ENCODE assay signal across 16 cellular contexts in the genomic region with DNA sequence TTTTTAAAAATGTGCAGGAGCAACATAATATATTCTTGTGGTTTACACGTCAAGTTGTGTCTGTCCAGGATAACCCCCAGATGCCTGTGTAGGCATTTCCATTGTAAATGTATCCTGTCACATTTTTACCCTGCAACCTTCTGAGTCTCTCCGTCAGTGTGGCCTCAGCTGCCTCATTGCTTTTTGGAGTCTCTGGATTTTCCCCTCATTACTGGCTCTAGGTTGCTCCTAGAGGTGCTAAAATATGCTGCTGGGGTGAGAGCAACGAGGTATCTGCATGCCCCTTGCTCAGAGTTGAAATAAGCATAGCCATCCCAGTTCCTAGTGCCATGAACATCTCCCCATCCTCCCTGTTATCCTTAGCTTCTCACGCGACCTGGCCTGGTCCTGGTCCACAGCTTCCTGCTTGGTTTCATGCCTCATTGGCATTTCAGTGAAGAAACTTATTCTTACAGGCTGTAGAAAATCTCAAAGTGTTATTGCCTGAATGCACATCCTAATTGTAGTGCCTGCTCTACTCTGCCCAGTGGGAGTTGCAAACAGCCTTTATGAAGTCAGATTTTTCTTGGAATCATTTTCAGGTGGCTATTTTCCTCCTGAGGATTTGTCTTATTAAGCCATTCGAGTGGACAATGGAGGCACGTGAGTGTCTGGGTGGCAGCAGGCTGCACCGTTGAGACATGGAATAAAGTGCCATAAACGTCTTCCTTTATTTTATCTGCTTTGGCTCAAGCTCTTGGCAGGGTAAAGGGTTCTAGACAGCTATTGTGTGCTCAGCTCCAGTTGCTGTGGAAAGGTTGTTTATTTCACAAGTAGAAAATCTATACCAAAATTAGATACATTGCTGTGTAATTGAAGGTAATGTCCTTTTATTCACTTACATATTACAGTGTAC. TPM values are rescaled to one million over a fixed set of nuclear protein-coding genes. Genes with fewer than 3 reads are reported as not detected.
A peak's percentile ranks its signal among the peaks of the same experiment; 100 is the strongest.
DNase-seq lines count a peak whose midpoint lies in the region; ATAC-seq and TF ChIP-seq lines count a peak whose summit lies in the region.
"Had no signal": no experiment of that assay in that cellular context is flagged by ENCODE, and none has a peak within 500 bp of the region (broad histone marks: within the 10 kb centered on the region; RNA-seq: fewer than 3 reads in every experiment).

No MANE protein-coding gene starts in this region.

- H3K4me3 ChIP-seq in esophagus muscularis mucosa (no peak overlapping the region), vagina (no peak overlapping the region)
- H3K4me3 ChIP-seq: adrenal gland, GM23338, right lobe of liver had no signal

- no peaks in the 10 kb centered on the region for H3K27me3 Mint-ChIP-seq in activated T-cell treated with anti-CD3 and anti-CD28 coated beads, Interleukin-2, amount 50 U/mL, for 24 hours
- no peaks in the 10 kb centered on the region for H3K27me3 Mint-ChIP-seq in activated CD4-positive, alpha-beta memory T cell treated with anti-CD3 and anti-CD28 coated beads for 36 hours

- H3K4me1 ChIP-seq in esophagus muscularis mucosa (peaks cover 4 to 28% (median 20%) of the 10 kb centered on the region in 4 donors), vagina (no peaks in the 10 kb centered on the region)
- H3K4me1 ChIP-seq: adrenal gland had no signal

- peaks cover 90% of the 10 kb centered on the region for H3K36me3 Mint-ChIP-seq in activated T-cell treated with anti-CD3 and anti-CD28 coated beads, Interleukin-2, amount 50 U/mL, for 24 hours (ENCODE audit: low read depth)
- H3K36me3 Mint-ChIP-seq in activated CD4-positive, alpha-beta memory T cell treated with anti-CD3 and anti-CD28 coated beads for 36 hours: peaks cover 44% of the 10 kb centered on the region
- peaks cover 77% of the 10 kb centered on the region for H3K36me3 Mint-ChIP-seq in stimulated activated effector memory CD8-positive, alpha-beta T cell treated with anti-CD3 and anti-CD28 coated beads, Interleukin-12 subunit alpha, Interleukin-12 subunit beta, amount 100 ng/mL, for 72 hours

- peaks cover 0 to 29% (median 20%) of the 10 kb centered on the region in 4 donors for H3K36me3 ChIP-seq in esophagus muscularis mucosa
- peaks cover 0 to 20% of the 10 kb centered on the region in 2 donors for H3K36me3 ChIP-seq in vagina
- H3K36me3 ChIP-seq: adrenal gland had no signal

- TF ChIP-seq POLR2A in esophagus muscularis mucosa (IDR thresholded peaks at IDR 0.05; ENCODE audit: low read depth): no peak
- TF ChIP-seq POLR2A in vagina (IDR thresholded peaks at IDR 0.05): no peak

- H3K27me3 ChIP-seq in esophagus muscularis mucosa (no peaks in the 10 kb centered on the region), vagina (no peaks in the 10 kb centered on the region)
- H3K27me3 ChIP-seq: adrenal gland, right lobe of liver had no signal

- intact Hi-C loops in activated CD4-positive, alpha-beta memory T cell treated with anti-CD3 and anti-CD28 coated beads for 36 hours (cut with micrococcal nuclease): no loop called here
- intact Hi-C loops in esophagus muscularis mucosa (cut with DNase I) (no loop called here), vagina (cut with DNase I) (no loop called here)

- H3K4me3 Mint-ChIP-seq in activated T-cell treated with anti-CD3 and anti-CD28 coated beads, Interleukin-2, amount 50 U/mL, for 24 hours: no peak overlapping the region
- H3K4me3 Mint-ChIP-seq in activated CD4-positive, alpha-beta memory T cell treated with anti-CD3 and anti-CD28 coated beads for 36 hours: no peak overlapping the region
- H3K4me3 Mint-ChIP-seq in stimulated activated effector memory CD8-positive, alpha-beta T cell treated with anti-CD3 and anti-CD28 coated beads, Interleukin-12 subunit alpha, Interleukin-12 subunit beta, amount 100 ng/mL, for 72 hours: no peak overlapping the region
- H3K4me3 Mint-ChIP-seq: GM23338 had no signal

- H3K27ac Mint-ChIP-seq in activated T-cell treated with anti-CD3 and anti-CD28 coated beads, Interleukin-2, amount 50 U/mL, for 24 hours: peak overlapping the region; percentile 94
- peak overlapping the region; percentile 24 for H3K27ac Mint-ChIP-seq in activated CD4-positive, alpha-beta memory T cell treated with anti-CD3 and anti-CD28 coated beads for 36 hours
- H3K27ac Mint-ChIP-seq in stimulated activated effector memory CD8-positive, alpha-beta T cell treated with anti-CD3 and anti-CD28 coated beads, Interleukin-12 subunit alpha, Interleukin-12 subunit beta, amount 100 ng/mL, for 72 hours: peak overlapping the region; percentile 6
- H3K27ac Mint-ChIP-seq: GM23338 had no signal

- TF ChIP-seq CTCF in esophagus muscularis mucosa (IDR thresholded peaks at IDR 0.05) (no peak), vagina (IDR thresholded peaks at IDR 0.05) (no peak)

- H3K9me3 ChIP-seq in esophagus muscularis mucosa (no peaks in the 10 kb centered on the region), vagina (no peaks in the 10 kb centered on the region)
- H3K9me3 ChIP-seq: adrenal gland had no signal

- no peak for TF ChIP-seq EP300 in esophagus muscularis mucosa (IDR thresholded peaks at IDR 0.05)

- CTCF ChIA-PET in activated CD4-positive, alpha-beta memory T cell treated with anti-CD3 and anti-CD28 coated beads for 36 hours (lab: Charles Lee): interaction anchor here (1.0 to 1.5 kb wide), 2 partner anchors 14 to 21 kb away, joined by 3 to 5 read pairs; no protein-coding TSS in a partner anchor

- ATAC-seq in stimulated activated effector memory CD8-positive, alpha-beta T cell treated with anti-CD3 and anti-CD28 coated beads, Interleukin-12 subunit alpha, Interleukin-12 subunit beta, amount 100 ng/mL, for 72 hours: no peak
- no peak for ATAC-seq in HG02840 (IDR thresholded peaks at IDR 0.05; ENCODE audit: low FRiP score, unreplicated experiment)
- ATAC-seq: GM23338, left lobe of liver, right lobe of liver had no signal

- 68% methylated on average over 9 of the region's 9 CpGs for WGBS in esophagus muscularis mucosa

- peaks cover 97% of the 10 kb centered on the region for H3K4me1 Mint-ChIP-seq in activated T-cell treated with anti-CD3 and anti-CD28 coated beads, Interleukin-2, amount 50 U/mL, for 24 hours (ENCODE audit: low read depth)
- peaks cover 93% of the 10 kb centered on the region for H3K4me1 Mint-ChIP-seq in activated CD4-positive, alpha-beta memory T cell treated with anti-CD3 and anti-CD28 coated beads for 36 hours (ENCODE audit: low read depth)
- peaks cover 81% of the 10 kb centered on the region for H3K4me1 Mint-ChIP-seq in stimulated activated effector memory CD8-positive, alpha-beta T cell treated with anti-CD3 and anti-CD28 coated beads, Interleukin-12 subunit alpha, Interleukin-12 subunit beta, amount 100 ng/mL, for 72 hours

- no peak for DNase-seq in activated T-cell treated with anti-CD3 and anti-CD28 coated beads, Interleukin-2, amount 50 U/mL, for 24 hours
- no peak for DNase-seq in activated T-cell treated with anti-CD3 and anti-CD28 coated beads, Interleukin-2, amount 50 U/mL, for 48 hours
- no peak for DNase-seq in activated CD4-positive, alpha-beta memory T cell treated with anti-CD3 and anti-CD28 coated beads for 36 hours
- DNase-seq in esophagus muscularis mucosa (ENCODE audit: extremely low spot score) (no peak), NCI-H128 (lab: John Stamatoyannopoulos, UW; ENCODE audit: unreplicated experiment) (no peak), vagina (ENCODE audit: extremely low spot score in 2 of 2) (no peak)
- DNase-seq in stimulated activated effector memory CD8-positive, alpha-beta T cell treated with anti-CD3 and anti-CD28 coated beads, Interleukin-12 subunit alpha, Interleukin-12 subunit beta, amount 100 ng/mL, for 72 hours (ENCODE audit: low spot score in 2 of 2): no peak
- DNase-seq: ACHN; adrenal gland; erythroblast; NCI-H2107; right lobe of liver; stimulated activated CD4-positive, alpha-beta T cell treated with anti-CD3 and anti-CD28 coated beads, Interleukin-2, amount 100 ng/mL, for 48 hours had no signal

- H3K27ac ChIP-seq in esophagus muscularis mucosa (replicated peaks in 1 of 4) (peak overlapping the region; percentile 35 to 61 (median 47)), vagina (no peak overlapping the region)
- H3K27ac ChIP-seq: adrenal gland, right lobe of liver had no signal

- POLR2A ChIA-PET in activated CD4-positive, alpha-beta memory T cell treated with anti-CD3 and anti-CD28 coated beads for 36 hours (lab: Charles Lee): no interaction called here

- peaks cover 3% of the 10 kb centered on the region for H3K9me3 Mint-ChIP-seq in activated T-cell treated with anti-CD3 and anti-CD28 coated beads, Interleukin-2, amount 50 U/mL, for 24 hours
- peaks cover 8% of the 10 kb centered on the region for H3K9me3 Mint-ChIP-seq in activated CD4-positive, alpha-beta memory T cell treated with anti-CD3 and anti-CD28 coated beads for 36 hours
- no peaks in the 10 kb centered on the region for H3K9me3 Mint-ChIP-seq in stimulated activated effector memory CD8-positive, alpha-beta T cell treated with anti-CD3 and anti-CD28 coated beads, Interleukin-12 subunit alpha, Interleukin-12 subunit beta, amount 100 ng/mL, for 72 hours

RNA-seq across cellular contexts. Expression of gene OXNAD1, which starts 33.2 kb away (rescaled TPM):
- total RNA-seq in activated CD4-positive, alpha-beta memory T cell treated with anti-CD3 and anti-CD28 coated beads for 36 hours: 10 to 100 TPM; 23.5 to 24.0 TPM
- 10 to 100 TPM in 2 of 4 donors, 1 to 10 TPM in 2; 6.7 to 13.3 (median 10.2) TPM for total RNA-seq in esophagus muscularis mucosa
- 30.0 TPM for total RNA-seq in vagina

RNA-seq across cellular contexts. Expression of gene DPH3, which starts 33.5 kb away (rescaled TPM):
- total RNA-seq in activated CD4-positive, alpha-beta memory T cell treated with anti-CD3 and anti-CD28 coated beads for 36 hours: 10 to 100 TPM; 23.4 TPM
- total RNA-seq in esophagus muscularis mucosa (10 to 100 TPM; 27.2 to 50.7 (median 37.6) TPM), vagina (14.5 TPM)

Comparison
In these comparisons a context has a peak if more than half of its experiments do, and no peak if none do; other contexts are left out.
1. H3K27ac Mint-ChIP-seq: peak in every context shown above with its lines; median percentile 94 in activated T-cell treated with anti-CD3 and anti-CD28 coated beads, Interleukin-2, amount 50 U/mL, for 24 hours; 24 in activated CD4-positive, alpha-beta memory T cell treated with anti-CD3 and anti-CD28 coated beads for 36 hours; 6 in stimulated activated effector memory CD8-positive, alpha-beta T cell treated with anti-CD3 and anti-CD28 coated beads, Interleukin-12 subunit alpha, Interleukin-12 subunit beta, amount 100 ng/mL, for 72 hours.